18 cellular contexts compared by ENCODE assay signal in the genomic region with DNA sequence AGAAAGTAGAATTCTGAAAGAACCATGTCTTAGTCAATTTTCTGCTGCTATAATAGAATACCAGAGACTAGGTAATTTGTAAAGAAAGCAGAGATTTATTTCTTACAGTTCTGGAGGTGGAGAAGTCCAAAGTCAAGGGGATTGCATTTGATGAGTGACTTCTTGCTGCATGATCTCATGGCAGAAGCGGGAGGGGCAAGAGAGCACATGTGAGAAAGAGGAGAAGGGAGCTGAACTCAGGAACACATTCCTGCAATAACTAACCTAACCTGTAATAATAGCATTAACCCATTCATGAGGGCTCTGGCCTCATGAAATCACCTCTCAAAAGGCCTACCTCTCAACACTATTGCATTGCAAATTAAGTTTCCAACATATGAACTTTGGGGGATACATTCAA.
DNase-seq lines count a peak whose midpoint lies in the region; ATAC-seq and TF ChIP-seq lines count a peak whose summit lies in the region.
"Had no signal": no experiment of that assay in that cellular context is flagged by ENCODE, and none has a peak within 500 bp of the region (broad histone marks: within the 10 kb centered on the region; RNA-seq: fewer than 3 reads in every experiment).

No MANE protein-coding gene starts in this region.

- no peak for ATAC-seq in stimulated activated naive B cell treated with anti-CD40 and anti-IgM and Interleukin-4, amounts not matched to agents 10 μg/mL and 1 μg/mL and 100 μg/mL, for 72 hours (replicated peaks)
- ATAC-seq: A549; CD8-positive, alpha-beta T cell; GM12878 had no signal

- no peak overlapping the region for H4K8ac ChIP-seq in mesendoderm (ENCODE audit: low read depth, low read length)

- 100% methylated on average over 1 of the region's 1 CpG; no CpG with 5 or more reads in 1 of the 2 experiments for WGBS in endodermal cell (ENCODE audit: insufficient coverage in 1 of 2, insufficient read length in 1 of 2), 2 experiments
- no CpG with 5 or more reads among the region's 1 CpG for WGBS in mesendoderm (ENCODE audit: extremely low coverage, insufficient coverage, low lambda C conversion rate)

- no peak overlapping the region for H3K9ac ChIP-seq in endodermal cell (ENCODE audit: extremely low read depth, low read length, poor library complexity, severe bottlenecking)
- no peak overlapping the region for H3K9ac ChIP-seq in mesendoderm (ENCODE audit: low read length)
- H3K9ac ChIP-seq: BLaER1 treated with 17β-estradiol and CSF1 and Interleukin-3, amounts not matched to agents 10 nM and 100 nM had no signal

- intact Hi-C loops in activated CD4-positive, alpha-beta T cell treated with anti-CD3 and anti-CD28 coated beads, Interleukin-2, amount 10 ng/mL, durations not matched to agents 24 days and 14 days (cut with micrococcal nuclease): no loop called here

- DNase-seq in endodermal cell (peak; percentile 40), islet precursor cell (peak; percentile 78), mesendoderm (peak; percentile 69), GDM1 (lab: John Stamatoyannopoulos, UW) (no peak)
- DNase-seq in activated CD4-positive, alpha-beta T cell treated with anti-CD3 and anti-CD28 coated beads, Interleukin-2, amount 10 ng/mL, durations not matched to agents 24 days and 14 days: no peak
- DNase-seq in stimulated activated naive B cell treated with anti-CD40 and anti-IgM and Interleukin-4, amounts not matched to agents 10 μg/mL and 1 μg/mL and 100 μg/mL, for 72 hours: no peak
- DNase-seq: AML-193; Caco-2; Calu3; CD4-positive, alpha-beta T cell; CD8-positive, alpha-beta T cell; DMS79 treated with DMSO at 0.1 percent for 48 hours had no signal

- H3K4ac ChIP-seq in mesendoderm (ENCODE audit: low read depth, low read length): no peak overlapping the region

- H3K27me3 ChIP-seq in endodermal cell (ENCODE audit: control insufficient read depth, insufficient read depth, low read length, poor library complexity, severe bottlenecking) (no peaks in the 10 kb centered on the region), mesendoderm (ENCODE audit: insufficient read depth, low read length, poor library complexity) (no peaks in the 10 kb centered on the region)
- H3K27me3 ChIP-seq: BLaER1 treated with 17β-estradiol and CSF1 and Interleukin-3, amounts not matched to agents 10 nM and 100 nM had no signal

- no peaks in the 10 kb centered on the region for H3K4me1 ChIP-seq in endodermal cell (ENCODE audit: control insufficient read depth, insufficient read depth, low read length)
- H3K4me1 ChIP-seq in mesendoderm (ENCODE audit: control insufficient read depth, low read depth, low read length): no peaks in the 10 kb centered on the region
- H3K4me1 ChIP-seq: A549; BLaER1 treated with 17β-estradiol and CSF1 and Interleukin-3, amounts not matched to agents 10 nM and 100 nM; Caco-2 had no signal

- no peaks in the 10 kb centered on the region for H3K79me1 ChIP-seq in mesendoderm (ENCODE audit: low read length)

- H3K36me3 Mint-ChIP-seq in endodermal cell (ENCODE audit: low read depth): no peaks in the 10 kb centered on the region
- H3K36me3 Mint-ChIP-seq in activated CD4-positive, alpha-beta T cell treated with anti-CD3 and anti-CD28 coated beads, Interleukin-2, amount 10 ng/mL, durations not matched to agents 24 days and 14 days (ENCODE audit: low read depth): no peaks in the 10 kb centered on the region
- H3K36me3 Mint-ChIP-seq in stimulated activated naive B cell treated with anti-CD40 and anti-IgM and Interleukin-4, amounts not matched to agents 10 μg/mL and 1 μg/mL and 100 μg/mL, for 72 hours: no peaks in the 10 kb centered on the region
- H3K36me3 Mint-ChIP-seq: CD8-positive, alpha-beta T cell had no signal

- H3K23ac ChIP-seq in mesendoderm (ENCODE audit: low read length): no peak overlapping the region

- H3K4me1 Mint-ChIP-seq in endodermal cell: peaks cover 5% of the 10 kb centered on the region
- no peaks in the 10 kb centered on the region for H3K4me1 Mint-ChIP-seq in activated CD4-positive, alpha-beta T cell treated with anti-CD3 and anti-CD28 coated beads, Interleukin-2, amount 10 ng/mL, durations not matched to agents 24 days and 14 days
- no peaks in the 10 kb centered on the region for H3K4me1 Mint-ChIP-seq in stimulated activated naive B cell treated with anti-CD40 and anti-IgM and Interleukin-4, amounts not matched to agents 10 μg/mL and 1 μg/mL and 100 μg/mL, for 72 hours
- H3K4me1 Mint-ChIP-seq: B cell had no signal

- H3K27me3 Mint-ChIP-seq in endodermal cell (ENCODE audit: insufficient read depth): no peaks in the 10 kb centered on the region
- no peaks in the 10 kb centered on the region for H3K27me3 Mint-ChIP-seq in activated CD4-positive, alpha-beta T cell treated with anti-CD3 and anti-CD28 coated beads, Interleukin-2, amount 10 ng/mL, durations not matched to agents 24 days and 14 days
- H3K27me3 Mint-ChIP-seq in stimulated activated naive B cell treated with anti-CD40 and anti-IgM and Interleukin-4, amounts not matched to agents 10 μg/mL and 1 μg/mL and 100 μg/mL, for 72 hours: no peaks in the 10 kb centered on the region
- H3K27me3 Mint-ChIP-seq: CD4-positive, alpha-beta T cell had no signal

- no peak overlapping the region for H3K4me3 ChIP-seq in endodermal cell (ENCODE audit: low read length)
- no peak overlapping the region for H3K4me3 ChIP-seq in mesendoderm (ENCODE audit: low read length)
- H3K4me3 ChIP-seq: A549; BLaER1 treated with 17β-estradiol and CSF1 and Interleukin-3, amounts not matched to agents 10 nM and 100 nM; GM12878 had no signal

- no peak overlapping the region for H3K56ac ChIP-seq in mesendoderm (ENCODE audit: low read length)

- H3K27ac ChIP-seq in endodermal cell (ENCODE audit: low read depth, low read length) (no peak overlapping the region), mesendoderm (ENCODE audit: low read depth, low read length) (no peak overlapping the region)
- H3K27ac ChIP-seq: 22Rv1; A549; BLaER1 treated with 17β-estradiol and CSF1 and Interleukin-3, amounts not matched to agents 10 nM and 100 nM; C4-2B had no signal

- H2AK5ac ChIP-seq in mesendoderm (ENCODE audit: low read length): no peak overlapping the region

- H3K18ac ChIP-seq in mesendoderm (ENCODE audit: low read length): no peak overlapping the region

- H2BK5ac ChIP-seq in mesendoderm (ENCODE audit: low read length): no peak overlapping the region

- no peak overlapping the region for H3K4me2 ChIP-seq in mesendoderm (ENCODE audit: low read length)
- H3K4me2 ChIP-seq: A549; BLaER1 treated with 17β-estradiol and CSF1 and Interleukin-3, amounts not matched to agents 10 nM and 100 nM had no signal

- TF ChIP-seq CTCF in endodermal cell (conservative IDR thresholded peaks at IDR 0.05): no peak

- no peaks in the 10 kb centered on the region for H3K9me3 Mint-ChIP-seq in endodermal cell
- H3K9me3 Mint-ChIP-seq in activated CD4-positive, alpha-beta T cell treated with anti-CD3 and anti-CD28 coated beads, Interleukin-2, amount 10 ng/mL, durations not matched to agents 24 days and 14 days: no peaks in the 10 kb centered on the region
- H3K9me3 Mint-ChIP-seq in stimulated activated naive B cell treated with anti-CD40 and anti-IgM and Interleukin-4, amounts not matched to agents 10 μg/mL and 1 μg/mL and 100 μg/mL, for 72 hours: no peaks in the 10 kb centered on the region

- no peak overlapping the region for H3K27ac Mint-ChIP-seq in endodermal cell
- H3K27ac Mint-ChIP-seq in activated CD4-positive, alpha-beta T cell treated with anti-CD3 and anti-CD28 coated beads, Interleukin-2, amount 10 ng/mL, durations not matched to agents 24 days and 14 days: no peak overlapping the region
- H3K27ac Mint-ChIP-seq in stimulated activated naive B cell treated with anti-CD40 and anti-IgM and Interleukin-4, amounts not matched to agents 10 μg/mL and 1 μg/mL and 100 μg/mL, for 72 hours: no peak overlapping the region
- H3K27ac Mint-ChIP-seq: B cell; CD4-positive, alpha-beta T cell; CD8-positive, alpha-beta T cell had no signal

- H3K36me3 ChIP-seq in endodermal cell (ENCODE audit: control insufficient read depth, insufficient read depth, low read length) (no peaks in the 10 kb centered on the region), mesendoderm (ENCODE audit: control insufficient read depth, insufficient read depth, low read length) (no peaks in the 10 kb centered on the region)
- H3K36me3 ChIP-seq: BLaER1 treated with 17β-estradiol and CSF1 and Interleukin-3, amounts not matched to agents 10 nM and 100 nM had no signal

- no peak overlapping the region for H3K4me3 Mint-ChIP-seq in endodermal cell
- H3K4me3 Mint-ChIP-seq in activated CD4-positive, alpha-beta T cell treated with anti-CD3 and anti-CD28 coated beads, Interleukin-2, amount 10 ng/mL, durations not matched to agents 24 days and 14 days: no peak overlapping the region
- no peak overlapping the region for H3K4me3 Mint-ChIP-seq in stimulated activated naive B cell treated with anti-CD40 and anti-IgM and Interleukin-4, amounts not matched to agents 10 μg/mL and 1 μg/mL and 100 μg/mL, for 72 hours
- H3K4me3 Mint-ChIP-seq: B cell; CD4-positive, alpha-beta T cell; CD8-positive, alpha-beta T cell had no signal

- H4K5ac ChIP-seq in mesendoderm (ENCODE audit: low read length): no peak overlapping the region

- no peak overlapping the region for H2BK120ac ChIP-seq in mesendoderm (ENCODE audit: low read depth, low read length)

- no peak overlapping the region for H2BK15ac ChIP-seq in mesendoderm (replicated peaks; ENCODE audit: low read depth)

- no peaks in the 10 kb centered on the region for H3K9me3 ChIP-seq in endodermal cell (ENCODE audit: control insufficient read depth, low read length)
- H3K9me3 ChIP-seq: A549; BLaER1 treated with 17β-estradiol and CSF1 and Interleukin-3, amounts not matched to agents 10 nM and 100 nM; Caco-2 had no signal

- no peaks in the 10 kb centered on the region for H3K79me2 ChIP-seq in mesendoderm (ENCODE audit: control insufficient read depth, insufficient read depth, low read length)

Comparison
In these comparisons a context has a peak if more than half of its experiments do, and no peak if none do; other contexts are left out.
1. DNase-seq: peak in endodermal cell (single experiment), islet precursor cell (single experiment) and mesendoderm (single experiment); none in activated CD4-positive, alpha-beta T cell treated with anti-CD3 and anti-CD28 coated beads, Interleukin-2, amount 10 ng/mL, durations not matched to agents 24 days and 14 days (single experiment), GDM1 (single experiment) and stimulated activated naive B cell treated with anti-CD40 and anti-IgM and Interleukin-4, amounts not matched to agents 10 μg/mL and 1 μg/mL and 100 μg/mL, for 72 hours (single experiment).